In the genomic region with DNA sequence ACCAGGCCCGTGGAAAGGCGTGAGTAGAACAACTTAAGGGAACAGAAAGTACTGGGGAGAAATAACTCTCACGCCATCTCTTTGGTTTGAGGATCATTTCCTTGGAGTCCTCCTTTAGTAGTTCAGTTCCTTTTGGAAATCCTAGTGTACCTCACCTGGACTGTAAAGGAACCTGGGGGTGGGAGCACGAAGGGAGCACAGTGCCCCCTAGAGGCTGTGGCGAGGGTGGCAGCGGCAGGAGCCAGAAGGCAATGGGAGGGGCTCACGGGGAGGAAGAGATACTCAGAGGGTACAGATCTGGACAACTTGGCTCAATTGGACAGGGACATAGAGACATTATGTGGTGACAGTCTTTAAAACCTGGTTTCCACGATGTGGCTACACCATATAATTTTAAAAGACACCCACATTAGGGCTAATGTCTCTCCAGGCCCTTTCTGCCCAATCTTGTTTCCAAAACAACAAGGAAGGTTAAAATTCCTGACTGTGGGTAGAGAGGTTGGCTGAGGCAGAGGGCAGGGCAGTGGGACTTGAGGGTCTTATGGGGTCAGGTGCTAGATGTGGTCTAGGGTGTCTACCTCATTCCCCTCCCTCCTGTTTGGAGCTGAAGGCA, we compare ENCODE assay signal across 8 cellular contexts.
DNase-seq lines count a peak whose midpoint lies in the region; ATAC-seq and TF ChIP-seq lines count a peak whose summit lies in the region.

No MANE protein-coding gene starts in this region.

- TF ChIP-seq CTCF in PC-9 (conservative IDR thresholded peaks at IDR 0.05): peak; percentile 66

- no peaks in the 10 kb centered on the region for H3K36me3 Mint-ChIP-seq in activated naive CD4-positive, alpha-beta T cell treated with anti-CD3 and anti-CD28 coated beads for 36 hours (ENCODE audit: low read depth)

- H3K27me3 ChIP-seq in PC-9 (ENCODE audit: insufficient read depth, low read depth): no peaks in the 10 kb centered on the region
- H3K27me3 ChIP-seq in right cardiac atrium (ENCODE audit: control insufficient read depth, insufficient read depth): no peaks in the 10 kb centered on the region

- DNase-seq in NCI-H2081 (lab: John Stamatoyannopoulos, UW): peak; percentile 30 to 54
- no peak for DNase-seq in NCI-H2081 treated with DMSO at 0.1 percent for 48 hours (lab: John Stamatoyannopoulos, UW)
- DNase-seq in PC-9: peak in 1 of 2 experiments; percentile 30
- DNase-seq in activated naive CD4-positive, alpha-beta T cell treated with anti-CD3 and anti-CD28 coated beads for 36 hours: peak; percentile 79
- peak; percentile 49 to 81 (median 75) for DNase-seq in right cardiac atrium
- peak; percentile 30 to 42 for DNase-seq in stimulated activated CD4-positive, alpha-beta T cell treated with anti-CD3 and anti-CD28 coated beads, Interleukin-1b, Interleukin-23, amount 100 ng/mL, for 4 hours (ENCODE audit: low read depth in 2 of 2)

- no peak overlapping the region for H2AFZ ChIP-seq in PC-9

- H3K27me3 Mint-ChIP-seq in activated naive CD4-positive, alpha-beta T cell treated with anti-CD3 and anti-CD28 coated beads for 36 hours (ENCODE audit: low read depth): no peaks in the 10 kb centered on the region

- no peak overlapping the region for H3K27ac Mint-ChIP-seq in activated naive CD4-positive, alpha-beta T cell treated with anti-CD3 and anti-CD28 coated beads for 36 hours

- peak; percentile 69 for ATAC-seq in HG03135 (IDR thresholded peaks at IDR 0.05; ENCODE audit: unreplicated experiment)
- peak; percentile 32 to 61 for ATAC-seq in right cardiac atrium
- no peak for ATAC-seq in GM19035 (IDR thresholded peaks at IDR 0.05; ENCODE audit: unreplicated experiment)

- H3K27ac ChIP-seq in PC-9 (no peak overlapping the region), right cardiac atrium (ENCODE audit: low read length) (no peak overlapping the region)

- no peak overlapping the region for H3K4me3 Mint-ChIP-seq in activated naive CD4-positive, alpha-beta T cell treated with anti-CD3 and anti-CD28 coated beads for 36 hours

- no peaks in the 10 kb centered on the region for H3K4me1 ChIP-seq in PC-9 (replicated peaks; ENCODE audit: insufficient read depth)
- no peaks in the 10 kb centered on the region for H3K4me1 ChIP-seq in right cardiac atrium (ENCODE audit: control insufficient read depth, insufficient read depth, low read length)

- H3K4me3 ChIP-seq in PC-9 (no peak overlapping the region), right cardiac atrium (ENCODE audit: low read length) (no peak overlapping the region)

- H3K36me3 ChIP-seq in PC-9 (ENCODE audit: low read depth): no peaks in the 10 kb centered on the region

- 46% methylated on average over 8 of the region's 8 CpGs for WGBS in right cardiac atrium

- H3K79me2 ChIP-seq in PC-9 (ENCODE audit: low read depth): no peaks in the 10 kb centered on the region

- no peaks in the 10 kb centered on the region for H3K9me3 Mint-ChIP-seq in activated naive CD4-positive, alpha-beta T cell treated with anti-CD3 and anti-CD28 coated beads for 36 hours

- H4K20me1 ChIP-seq in PC-9 (ENCODE audit: insufficient read depth): no peaks in the 10 kb centered on the region

- POLR2A ChIA-PET in PC-9 (lab: Charles Lee; ENCODE audit: unreplicated experiment): no interaction called here

- intact Hi-C loops in PC-9 (cut with micrococcal nuclease; ENCODE audit: unreplicated experiment): no loop called here
- intact Hi-C loops in activated naive CD4-positive, alpha-beta T cell treated with anti-CD3 and anti-CD28 coated beads for 36 hours (cut with micrococcal nuclease): loop anchor here (1.0 to 10.0 kb wide), 5 partner anchors 229 to 519 kb away; no protein-coding TSS in a partner anchor
- intact Hi-C loops in right cardiac atrium (cut with DNase I): loop anchor here in 3 of 4 donors (5.0 to 10.0 kb wide), 3 partner anchors 229 to 519 kb away; no protein-coding TSS in a partner anchor

- H3K9me3 ChIP-seq in PC-9 (ENCODE audit: insufficient read depth, low read depth) (no peaks in the 10 kb centered on the region), right cardiac atrium (ENCODE audit: control insufficient read depth, low read length) (no peaks in the 10 kb centered on the region)

- CTCF ChIA-PET in PC-9 (lab: Charles Lee): no interaction called here
- CTCF ChIA-PET in activated naive CD4-positive, alpha-beta T cell treated with anti-CD3 and anti-CD28 coated beads for 36 hours (lab: Charles Lee): interaction anchor here (0.7 to 1.7 kb wide), 5 partner anchors 108 to 778 kb away, joined by 3 to 14 read pairs (median 4); no protein-coding TSS in a partner anchor

- no peaks in the 10 kb centered on the region for H3F3A ChIP-seq in PC-9 (ENCODE audit: insufficient read depth, low read depth)

- no peaks in the 10 kb centered on the region for H3K9me2 ChIP-seq in PC-9 (ENCODE audit: insufficient read depth)

- no peak overlapping the region for H3K4me2 ChIP-seq in PC-9

- no TSS peak for BruUV-seq in PC-9 (replicated peaks; lab: Mats Ljungman, UMichigan)

- no peaks in the 10 kb centered on the region for H3K4me1 Mint-ChIP-seq in activated naive CD4-positive, alpha-beta T cell treated with anti-CD3 and anti-CD28 coated beads for 36 hours (ENCODE audit: low read depth)
